ENCODE assay signal across 9 cellular contexts in genomic region chr1:165686121-165686970, GRCh38. TPM values are rescaled to one million over a fixed set of nuclear protein-coding genes. Genes with fewer than 3 reads are reported as not detected.
DNase-seq lines count a peak whose midpoint lies in the region; ATAC-seq and TF ChIP-seq lines count a peak whose summit lies in the region.
"Had no signal": no experiment of that assay in that cellular context is flagged by ENCODE, and none has a peak within 500 bp of the region (broad histone marks: within the 10 kb centered on the region; RNA-seq: fewer than 3 reads in every experiment).

No MANE protein-coding gene starts in this region.

- TF ChIP-seq CTCF in OCI-LY3 (IDR thresholded peaks at IDR 0.05; ENCODE audit: low read depth, low read length), result peak; percentile 71
- TF ChIP-seq CTCF in left lung (IDR thresholded peaks at IDR 0.05), result no peak
- TF ChIP-seq CTCF in right atrium auricular region (IDR thresholded peaks at IDR 0.05), result no peak

- no peak overlapping the region for H3K4me3 ChIP-seq in H7 (ENCODE audit: insufficient read depth, low read depth, low read length)
- H3K4me3 ChIP-seq in OCI-LY3 (ENCODE audit: low read length), result no peak overlapping the region
- H3K4me3 ChIP-seq in left lung, result no peak overlapping the region
- no peak overlapping the region for H3K4me3 ChIP-seq in right atrium auricular region

- no peaks in the 10 kb centered on the region for H3K27me3 ChIP-seq in H7 (ENCODE audit: control insufficient read depth, insufficient read depth, low read length)
- no peaks in the 10 kb centered on the region for H3K27me3 ChIP-seq in OCI-LY3 (ENCODE audit: low read depth, low read length)
- no peaks in the 10 kb centered on the region for H3K27me3 ChIP-seq in left lung
- no peaks in the 10 kb centered on the region for H3K27me3 ChIP-seq in right atrium auricular region

- no peak overlapping the region for H3K27ac ChIP-seq in OCI-LY3 (ENCODE audit: low read length)
- H3K27ac ChIP-seq in left lung, result no peak overlapping the region
- H3K27ac ChIP-seq in right atrium auricular region, result no peak overlapping the region

- intact Hi-C loops in left lung (cut with DNase I), result no loop called here
- intact Hi-C loops in posterior vena cava (cut with DNase I), result no loop called here

- peaks cover 24% of the 10 kb centered on the region for H3K79me2 ChIP-seq in OCI-LY3 (ENCODE audit: low read length)

- peaks cover 3% of the 10 kb centered on the region for H4K20me1 ChIP-seq in OCI-LY3 (ENCODE audit: insufficient read depth, low read length)

- no peak overlapping the region for H2AFZ ChIP-seq in OCI-LY3 (ENCODE audit: low read depth, low read length)

- H3K9me3 ChIP-seq in OCI-LY3 (ENCODE audit: insufficient read depth, low read length) (no peaks in the 10 kb centered on the region), left lung (no peaks in the 10 kb centered on the region), right atrium auricular region (no peaks in the 10 kb centered on the region)

- DNase-seq in H7, result peak; percentile 42
- no peak for DNase-seq in left lung
- DNase-seq in GOT3 (lab: John Stamatoyannopoulos, UW), result no peak
- no peak for DNase-seq in right atrium auricular region (ENCODE audit: low spot score)
- no peak for DNase-seq in posterior vena cava (ENCODE audit: low spot score)
- DNase-seq: left cardiac atrium had no signal

- no peak overlapping the region for H3K9ac ChIP-seq in OCI-LY3 (ENCODE audit: low read length)

- H3K4me1 ChIP-seq in OCI-LY3 (ENCODE audit: low read length), result peaks cover 12% of the 10 kb centered on the region
- H3K4me1 ChIP-seq in left lung, result peaks cover 0 to 10% of the 10 kb centered on the region in 2 donors
- peaks cover 0 to 4% of the 10 kb centered on the region in 2 donors for H3K4me1 ChIP-seq in right atrium auricular region

- peak; percentile 82 for ATAC-seq in GM18502 (IDR thresholded peaks at IDR 0.05; ENCODE audit: poor library complexity, unreplicated experiment)
- peak; percentile 36 for ATAC-seq in left lung
- no peak for ATAC-seq in GM19324 (IDR thresholded peaks at IDR 0.05; ENCODE audit: low FRiP score, unreplicated experiment)
- ATAC-seq: left cardiac atrium had no signal

- H3K36me3 ChIP-seq in H7 (replicated peaks; ENCODE audit: control insufficient read depth, insufficient read depth, low read length) (peaks cover 3% of the 10 kb centered on the region), OCI-LY3 (replicated peaks; ENCODE audit: low read depth, low read length) (peaks cover 28% of the 10 kb centered on the region), left lung (peaks cover 0 to 47% of the 10 kb centered on the region in 2 donors), right atrium auricular region (peaks cover 19% of the 10 kb centered on the region)

- peak overlapping the region; percentile 35 for H3K4me2 ChIP-seq in OCI-LY3 (ENCODE audit: low read length)

RNA-seq across cellular contexts. Expression of gene ALDH9A1, which starts 12.0 kb away (rescaled TPM):
- total RNA-seq in H7 (2014; rRNA removed; shearing (Covaris generic)), result 81.9 and 104 TPM in 2 replicates
- 10 to 100 TPM; 69.3 to 69.6 TPM for total RNA-seq in left lung
- 10 to 100 TPM; 55.0 to 66.2 TPM for total RNA-seq in right atrium auricular region
- total RNA-seq in posterior vena cava, result 10 to 100 TPM; 42.6 to 52.3 TPM

RNA-seq across cellular contexts. Expression of gene MGST3, which starts 55.3 kb away (rescaled TPM):
- total RNA-seq in H7 (2014; rRNA removed; shearing (Covaris generic)), result 235 and 280 TPM in 2 replicates
- 100 to 1,000 TPM; 213 to 217 TPM for total RNA-seq in left lung
- 100 to 1,000 TPM; 491 to 509 TPM for total RNA-seq in right atrium auricular region
- total RNA-seq in posterior vena cava, result 100 to 1,000 TPM; 193 to 230 TPM
